17 cellular contexts compared by ENCODE assay signal in genomic region chr17:10081571-10082169, GRCh38.
"Had no signal": no experiment of that assay in that cellular context is flagged by ENCODE, and none has a peak within 500 bp of the region (broad histone marks: within the 10 kb centered on the region; RNA-seq: fewer than 3 reads in every experiment).

No MANE protein-coding gene starts in this region.

- DNase-seq: activated CD4-positive, CD25-positive, alpha-beta regulatory T cell treated with anti-CD3 and anti-CD28 coated beads, Interleukin-2, amount 50 U/mL, for 72 hours; activated effector memory CD4-positive, alpha-beta T cell treated with anti-CD3 and anti-CD28 coated beads, Interleukin-2, amount 50 U/mL, for 16 hours; activated T-cell treated with anti-CD3 and anti-CD28 coated beads, Interleukin-2, amount 50 U/mL, for 1 hour; dermis blood vessel endothelial cell; erythroblast; hippocampal formation; kidney; left lung; mammary epithelial cell; mucosa of descending colon; retina; stimulated activated naive CD4-positive, alpha-beta T cell; T-helper 9 cell; upper lobe of left lung had no signal

- H3K4me3 Mint-ChIP-seq: T-cell had no signal

- H3K27ac ChIP-seq: ascending aorta, left lung, upper lobe of left lung had no signal

- H3K27me3 ChIP-seq: ascending aorta, upper lobe of left lung had no signal

- H3K36me3 Mint-ChIP-seq: T-cell had no signal

- H3K36me3 ChIP-seq: ascending aorta, left lung, upper lobe of left lung had no signal

- H3K4me1 ChIP-seq: ascending aorta had no signal

- H3K4me3 ChIP-seq: ascending aorta, left lung, mucosa of descending colon, upper lobe of left lung had no signal

- ATAC-seq: left lung; mucosa of descending colon; naive thymus-derived CD8-positive, alpha-beta T cell had no signal
